In genomic region chr20:8425802-8426201, GRCh38 we compare ENCODE assay signal across 21 cellular contexts.
DNase-seq lines count a peak whose midpoint lies in the region; ATAC-seq and TF ChIP-seq lines count a peak whose summit lies in the region.
"Had no signal": no experiment of that assay in that cellular context is flagged by ENCODE, and none has a peak within 500 bp of the region (broad histone marks: within the 10 kb centered on the region; RNA-seq: fewer than 3 reads in every experiment).

No MANE protein-coding gene starts in this region.

- H3K4me3 ChIP-seq in OCI-LY1 (ENCODE audit: low read depth, low read length, poor library complexity, severe bottlenecking) (no peak overlapping the region), SU-DHL-6 (ENCODE audit: insufficient read depth, low read length, poor library complexity, severe bottlenecking) (no peak overlapping the region), upper lobe of left lung (no peak overlapping the region)
- H3K4me3 ChIP-seq: BLaER1, GM12878, GM23338, HAP-1 had no signal

- no peaks in the 10 kb centered on the region for H3K27me3 Mint-ChIP-seq in CD14-positive monocyte (ENCODE audit: low read depth in 3 of 3)
- H3K27me3 Mint-ChIP-seq in activated CD4-positive, alpha-beta T cell treated with anti-CD3 and anti-CD28 coated beads for 36 hours, result peaks cover 2% of the 10 kb centered on the region
- H3K27me3 Mint-ChIP-seq: CD4-positive, alpha-beta T cell had no signal

- H3K9me2 ChIP-seq in OCI-LY1 (ENCODE audit: low read depth, low read length), result no peaks in the 10 kb centered on the region
- no peaks in the 10 kb centered on the region for H3K9me2 ChIP-seq in SU-DHL-6 (replicated peaks; ENCODE audit: insufficient read depth, low read length)

- no peak for TF ChIP-seq EP300 in upper lobe of left lung (IDR thresholded peaks at IDR 0.05)

- H3K4me1 Mint-ChIP-seq in CD14-positive monocyte, result peaks cover 78% of the 10 kb centered on the region
- H3K4me1 Mint-ChIP-seq in activated CD4-positive, alpha-beta T cell treated with anti-CD3 and anti-CD28 coated beads for 36 hours, result no peaks in the 10 kb centered on the region
- H3K4me1 Mint-ChIP-seq: B cell, GM23338 had no signal

- peaks cover 0 to 2% of the 10 kb centered on the region in 2 donors for H3K36me3 Mint-ChIP-seq in CD14-positive monocyte
- H3K36me3 Mint-ChIP-seq in activated CD4-positive, alpha-beta T cell treated with anti-CD3 and anti-CD28 coated beads for 36 hours (ENCODE audit: low read depth), result no peaks in the 10 kb centered on the region
- H3K36me3 Mint-ChIP-seq: CD8-positive, alpha-beta memory T cell had no signal

- no peaks in the 10 kb centered on the region for H3K9me3 Mint-ChIP-seq in CD14-positive monocyte
- no peaks in the 10 kb centered on the region for H3K9me3 Mint-ChIP-seq in activated CD4-positive, alpha-beta T cell treated with anti-CD3 and anti-CD28 coated beads for 36 hours (ENCODE audit: low read depth)
- H3K9me3 Mint-ChIP-seq: CD4-positive, alpha-beta T cell; CD8-positive, alpha-beta memory T cell; GM23338; HFFc6 had no signal

- POLR2A ChIA-PET in activated CD4-positive, alpha-beta T cell treated with anti-CD3 and anti-CD28 coated beads for 36 hours (lab: Charles Lee), result no interaction called here

- TF ChIP-seq POLR2A in upper lobe of left lung (IDR thresholded peaks at IDR 0.05), result no peak

- H4K20me1 ChIP-seq in OCI-LY1 (ENCODE audit: insufficient read depth, low read length), result no peaks in the 10 kb centered on the region
- H4K20me1 ChIP-seq in SU-DHL-6 (ENCODE audit: low read depth, low read length), result no peaks in the 10 kb centered on the region
- H4K20me1 ChIP-seq: BLaER1 had no signal

- intact Hi-C loops in CD14-positive monocyte (cut with micrococcal nuclease) (loop anchor here in 1 of 2 donors (5.0 kb wide), 1 partner anchor 34 kb away; no protein-coding TSS in a partner anchor), Right ventricle myocardium superior (cut with DNase I) (no loop called here)
- intact Hi-C loops in activated CD4-positive, alpha-beta T cell treated with anti-CD3 and anti-CD28 coated beads for 36 hours (cut with DNase I, micrococcal nuclease), result no loop called here

- H3K27ac Mint-ChIP-seq in CD14-positive monocyte, result peak overlapping the region; percentile 81 to 94 (median 86)
- no peak overlapping the region for H3K27ac Mint-ChIP-seq in activated CD4-positive, alpha-beta T cell treated with anti-CD3 and anti-CD28 coated beads for 36 hours
- H3K27ac Mint-ChIP-seq: B cell; CD4-positive, alpha-beta T cell; GM23338; HFFc6 had no signal

- H2AFZ ChIP-seq in OCI-LY1 (ENCODE audit: low read length) (no peak overlapping the region), SU-DHL-6 (ENCODE audit: low read depth, low read length, severe bottlenecking) (no peak overlapping the region)
- H2AFZ ChIP-seq: GM23338 had no signal

- H3K79me2 ChIP-seq in OCI-LY1 (ENCODE audit: insufficient read depth, low read length) (no peaks in the 10 kb centered on the region), SU-DHL-6 (ENCODE audit: insufficient read depth, low read length) (no peaks in the 10 kb centered on the region)

- no peaks in the 10 kb centered on the region for H3F3A ChIP-seq in OCI-LY1 (ENCODE audit: insufficient read depth, low read length)
- no peaks in the 10 kb centered on the region for H3F3A ChIP-seq in SU-DHL-6 (ENCODE audit: insufficient read depth)

- TF ChIP-seq CTCF in CD14-positive monocyte (IDR thresholded peaks at IDR 0.05) (no peak), OCI-LY1 (IDR thresholded peaks at IDR 0.05; ENCODE audit: low read length) (no peak), SU-DHL-6 (IDR thresholded peaks at IDR 0.05; ENCODE audit: insufficient read depth, low read length, poor library complexity, severe bottlenecking) (no peak), upper lobe of left lung (IDR thresholded peaks at IDR 0.05) (no peak)

- H3K27ac ChIP-seq in OCI-LY1 (ENCODE audit: low read depth, low read length, poor library complexity, severe bottlenecking) (peak overlapping the region; percentile 88), SU-DHL-6 (ENCODE audit: low read depth, low read length) (no peak overlapping the region), upper lobe of left lung (peak overlapping the region in 3 of 4 donors; percentile 3 to 84 (median 23))
- H3K27ac ChIP-seq: 22Rv1, BLaER1, C4-2B had no signal

- 81 to 92% methylated on average over 4 of the region's 4 CpGs for WGBS in upper lobe of left lung, 2 donors

- H3K9ac ChIP-seq in OCI-LY1 (ENCODE audit: low read length) (peak overlapping the region; percentile 28), SU-DHL-6 (ENCODE audit: low read length) (no peak overlapping the region)
- H3K9ac ChIP-seq: BLaER1 had no signal

- no peak overlapping the region for H3K4me3 Mint-ChIP-seq in CD14-positive monocyte
- H3K4me3 Mint-ChIP-seq in activated CD4-positive, alpha-beta T cell treated with anti-CD3 and anti-CD28 coated beads for 36 hours, result no peak overlapping the region
- H3K4me3 Mint-ChIP-seq: B cell; CD4-positive, alpha-beta T cell; CD8-positive, alpha-beta memory T cell; GM23338; HFFc6 had no signal

- no peak for DNase-seq in CD14-positive monocyte (ENCODE audit: low spot score)
- DNase-seq in upper lobe of left lung, result no peak
- DNase-seq in NCI-H1436 (lab: John Stamatoyannopoulos, UW), result no peak
- no peak for DNase-seq in Right ventricle myocardium superior
- DNase-seq in activated CD4-positive, alpha-beta T cell treated with anti-CD3 and anti-CD28 coated beads for 36 hours, result no peak
- DNase-seq: CD4-positive, alpha-beta T cell; CD8-positive, alpha-beta memory T cell; DMS 273 treated with DMSO at 0.1 percent for 48 hours; DMS79; EL; GDM1; HFFc6 had no signal

- ATAC-seq in upper lobe of left lung (ENCODE audit: low FRiP score in 2 of 2) (no peak), Right ventricle myocardium superior (ENCODE audit: poor library complexity) (no peak)
- ATAC-seq in activated CD4-positive, alpha-beta T cell treated with anti-CD3 and anti-CD28 coated beads for 36 hours, result no peak
- ATAC-seq: GM12878, GM23338 had no signal

- CTCF ChIA-PET in activated CD4-positive, alpha-beta T cell treated with anti-CD3 and anti-CD28 coated beads for 36 hours (lab: Charles Lee), result no interaction called here

- H3K4me1 ChIP-seq in OCI-LY1 (ENCODE audit: insufficient read depth, low read length, severe bottlenecking) (peaks cover 77% of the 10 kb centered on the region), upper lobe of left lung (peaks cover 0 to 22% (median 8%) of the 10 kb centered on the region in 4 donors)
- H3K4me1 ChIP-seq: BLaER1, HAP-1 had no signal

- H3K36me3 ChIP-seq in OCI-LY1 (ENCODE audit: insufficient read depth, low read length), result no peaks in the 10 kb centered on the region
- H3K36me3 ChIP-seq in SU-DHL-6 (ENCODE audit: low read length), result no peaks in the 10 kb centered on the region
- no peaks in the 10 kb centered on the region for H3K36me3 ChIP-seq in upper lobe of left lung
- H3K36me3 ChIP-seq: BLaER1, HAP-1 had no signal

- H3K4me2 ChIP-seq in OCI-LY1 (ENCODE audit: low read length), result peak overlapping the region; percentile 15; the same call in 1 of the 2 replicates
- peak overlapping the region; percentile 7 for H3K4me2 ChIP-seq in SU-DHL-6 (ENCODE audit: low read depth, low read length, poor library complexity, severe bottlenecking)
- H3K4me2 ChIP-seq: BLaER1, GM23338 had no signal

- H3K27me3 ChIP-seq in OCI-LY1 (ENCODE audit: insufficient read depth, low read length) (no peaks in the 10 kb centered on the region), SU-DHL-6 (ENCODE audit: low read length) (no peaks in the 10 kb centered on the region), upper lobe of left lung (no peaks in the 10 kb centered on the region)
- H3K27me3 ChIP-seq: BLaER1 had no signal

- H3K9me3 ChIP-seq in OCI-LY1 (ENCODE audit: low read length) (no peaks in the 10 kb centered on the region), SU-DHL-6 (ENCODE audit: insufficient read depth, low read length) (no peaks in the 10 kb centered on the region), upper lobe of left lung (no peaks in the 10 kb centered on the region)
- H3K9me3 ChIP-seq: BLaER1, HAP-1 had no signal
